8 cellular contexts compared by ENCODE assay signal in the genomic region with DNA sequence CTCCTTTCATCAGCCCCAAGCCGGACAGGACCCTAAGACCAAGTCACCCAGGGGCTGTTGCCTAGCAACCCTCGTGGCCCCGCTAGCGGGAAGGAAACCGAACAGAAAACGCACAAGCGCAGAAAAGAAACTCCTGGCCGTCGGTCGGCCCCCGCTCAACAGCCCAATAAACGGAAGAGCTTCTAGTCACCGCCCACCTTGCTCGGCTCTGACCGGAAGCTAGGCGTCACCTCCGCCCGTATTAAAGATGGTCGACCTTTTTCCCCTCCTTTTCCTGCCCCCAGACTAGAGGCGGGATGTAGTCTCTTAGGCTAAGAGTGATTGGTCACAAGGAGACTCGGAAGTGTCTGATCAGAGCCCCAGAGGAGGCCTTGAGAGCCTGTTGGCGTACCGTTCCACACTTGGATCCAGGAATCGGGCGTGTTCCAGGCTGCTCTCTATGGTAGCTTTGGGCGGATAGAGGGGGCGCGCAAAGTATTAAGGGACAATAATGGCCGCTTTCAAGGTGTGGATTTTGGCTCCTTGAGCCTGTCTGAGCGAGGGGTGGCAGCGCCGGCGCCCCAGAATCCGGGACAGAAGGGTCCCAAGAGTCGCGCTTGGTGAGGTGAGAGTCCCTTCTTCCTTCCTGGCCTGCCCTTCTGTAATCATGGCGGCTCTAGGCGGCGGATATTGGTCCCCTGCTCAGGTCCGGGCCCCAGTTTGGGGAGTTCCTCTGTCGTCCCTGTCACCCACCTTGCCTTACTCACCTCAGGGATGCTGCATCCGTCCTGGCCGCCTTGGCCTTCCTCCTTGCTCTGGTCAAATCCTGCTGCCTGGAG. TPM values are rescaled to one million over a fixed set of nuclear protein-coding genes. Genes with fewer than 3 reads are reported as not detected.
DNase-seq lines count a peak whose midpoint lies in the region; ATAC-seq and TF ChIP-seq lines count a peak whose summit lies in the region.

A gene (plus strand): TSS at position 400 of the 818 bp plus-strand sequence. CDS start 2,311 bp downstream, outside the sequence.
A gene (minus strand): TSS at position 173 of the 818 bp plus-strand sequence. CDS start 2,871 bp downstream, outside the sequence.

- H3K4me3 ChIP-seq in mucosa of rectum (ENCODE audit: low read length in 2 of 2), result peak within 1 kb of the TSS; percentile 96 to 99

- no peaks in the 10 kb centered on the region for H3K9me3 Mint-ChIP-seq in activated T-cell treated with anti-CD3 and anti-CD28 coated beads, Interleukin-2, amount 50 U/mL, for 24 hours

- peaks cover 33 to 41% of the 10 kb centered on the region in 2 donors for H3K36me3 ChIP-seq in mucosa of rectum (ENCODE audit: control insufficient read depth in 2 of 2, insufficient read depth in 2 of 2, low read length in 2 of 2)

- H3K9ac ChIP-seq in mucosa of rectum (ENCODE audit: low read depth in 1 of 2, low read length in 2 of 2), result peak within 1 kb of the TSS; percentile 91 to 95

- in situ Hi-C loops in KBM-7 (cut with MboI; ENCODE audit: low pct_unique_long_range_greater_than_20kb, low sequenced_read_pairs), result no loop called here

- peak; percentile 92 for TF ChIP-seq POLR2A in erythroblast (IDR thresholded peaks at IDR 0.05; ENCODE audit: low read length)

- peak within 1 kb of the TSS; percentile 98 for H3K27ac Mint-ChIP-seq in activated T-cell treated with anti-CD3 and anti-CD28 coated beads, Interleukin-2, amount 50 U/mL, for 24 hours

- peaks cover 83% of the 10 kb centered on the region for H3K36me3 Mint-ChIP-seq in activated T-cell treated with anti-CD3 and anti-CD28 coated beads, Interleukin-2, amount 50 U/mL, for 24 hours (ENCODE audit: low read depth)

- ATAC-seq in GM21717 (IDR thresholded peaks at IDR 0.05; ENCODE audit: unreplicated experiment), result peak; percentile 99

- H3K4me3 Mint-ChIP-seq in activated T-cell treated with anti-CD3 and anti-CD28 coated beads, Interleukin-2, amount 50 U/mL, for 24 hours, result peak within 1 kb of the TSS; percentile 97

- H3K4me1 ChIP-seq in mucosa of rectum (ENCODE audit: control insufficient read depth in 2 of 2, insufficient read depth in 2 of 2, low read length in 2 of 2), result peaks cover 18 to 22% of the 10 kb centered on the region in 2 donors

- H3K27me3 ChIP-seq in mucosa of rectum (ENCODE audit: control insufficient read depth in 2 of 2, insufficient read depth in 2 of 2, low read length in 2 of 2), result no peaks in the 10 kb centered on the region

- peak within 1 kb of the TSS; percentile 89 to 91 for H3K27ac ChIP-seq in mucosa of rectum (ENCODE audit: low read depth in 2 of 2, low read length in 2 of 2)

- peaks cover 46% of the 10 kb centered on the region for H3K4me1 Mint-ChIP-seq in activated T-cell treated with anti-CD3 and anti-CD28 coated beads, Interleukin-2, amount 50 U/mL, for 24 hours (ENCODE audit: low read depth)

- DNase-seq in DMS153 treated with DMSO at 0.1 percent for 48 hours (lab: John Stamatoyannopoulos, UW; ENCODE audit: unreplicated experiment) (peak; percentile 98), KBM-7 (peak; percentile 100), erythroblast (lab: John Stamatoyannopoulos, UW) (peak; percentile 98)
- DNase-seq in activated T-cell treated with anti-CD3 and anti-CD28 coated beads, Interleukin-2, amount 50 U/mL, for 24 hours, result peak; percentile 88
- DNase-seq in stimulated activated CD8-positive, alpha-beta memory T cell treated with anti-CD3 and anti-CD28 coated beads, Interleukin-4, amount 100 ng/mL, for 48 hours, result peak; percentile 90

- H3K27me3 Mint-ChIP-seq in activated T-cell treated with anti-CD3 and anti-CD28 coated beads, Interleukin-2, amount 50 U/mL, for 24 hours, result no peaks in the 10 kb centered on the region

- H3K9me3 ChIP-seq in mucosa of rectum (ENCODE audit: control insufficient read depth in 2 of 2, low read length in 2 of 2), result no peaks in the 10 kb centered on the region

TF ChIP-seq in PFSK-1, 5 proteins besides CTCF, POLR2A, EP300 and RAD21:
- TF ChIP-seq TAF1 (IDR thresholded peaks at IDR 0.05; ENCODE audit: borderline replicate concordance, insufficient read depth, low read length) (0 out of 2 replicates have a peak, but pooled peaks have one; percentile 63), POLR2AphosphoS5 (IDR thresholded peaks at IDR 0.05; ENCODE audit: low read depth, low read length) (peak; percentile 65; the same call in 1 of the 2 replicates), FOXP2 (optimal IDR thresholded peaks at IDR 0.05; ENCODE audit: borderline replicate concordance, extremely low read depth, extremely low read length, insufficient read depth) (no peak), SIN3A (IDR thresholded peaks at IDR 0.05; ENCODE audit: borderline replicate concordance, insufficient read depth, low read length) (peak; percentile 54; the same call in 1 of the 2 replicates)

RNA-seq across cellular contexts. Expression of the first gene that starts in this region (rescaled TPM):
- 73.7 TPM for polyA plus RNA-seq in PFSK-1 (2012; ENCODE audit: insufficient read length, low read depth)

RNA-seq across cellular contexts. Expression of the second gene that starts in this region (rescaled TPM):
- polyA plus RNA-seq in PFSK-1 (2012; ENCODE audit: insufficient read length, low read depth), result 6.2 TPM

Comparison
In these comparisons a context has a peak if more than half of its experiments do, and no peak if none do; other contexts are left out.
1. Peak in every context shown above with its lines: DNase-seq, ATAC-seq, H3K4me3 ChIP-seq and H3K27ac ChIP-seq.